Comparison of ENCODE assay signal across 18 cellular contexts in genomic region chr12:17206553-17206952, GRCh38.
"Had no signal": no experiment of that assay in that cellular context is flagged by ENCODE, and none has a peak within 500 bp of the region (broad histone marks: within the 10 kb centered on the region; RNA-seq: fewer than 3 reads in every experiment).

No MANE protein-coding gene starts in this region.

- H3K9me3 ChIP-seq: esophagus muscularis mucosa, gastroesophageal sphincter, lower lobe of right lung had no signal

- H3K27ac Mint-ChIP-seq: naive thymus-derived CD4-positive, alpha-beta T cell; natural killer cell had no signal

- H3K27me3 ChIP-seq: dorsolateral prefrontal cortex, esophagus muscularis mucosa, foreskin keratinocyte, gastroesophageal sphincter, heart left ventricle, left lung had no signal

- H3K4me1 Mint-ChIP-seq: naive thymus-derived CD4-positive, alpha-beta T cell; natural killer cell had no signal

- ATAC-seq: foreskin keratinocyte; gastroesophageal sphincter; heart left ventricle; left cardiac atrium; left lung; left ventricle myocardium superior; lower lobe of right lung; naive thymus-derived CD4-positive, alpha-beta T cell; natural killer cell had no signal

- H3K27ac ChIP-seq: coronary artery, dorsolateral prefrontal cortex, esophagus muscularis mucosa, foreskin keratinocyte, gastroesophageal sphincter, heart left ventricle, left lung, lower lobe of right lung had no signal

- H3K36me3 ChIP-seq: esophagus muscularis mucosa, gastroesophageal sphincter, heart left ventricle, left lung, lower lobe of right lung had no signal

- H3K27me3 Mint-ChIP-seq: naive thymus-derived CD4-positive, alpha-beta T cell had no signal

- H3K4me3 Mint-ChIP-seq: naive thymus-derived CD4-positive, alpha-beta T cell; natural killer cell had no signal

- H3K4me1 ChIP-seq: esophagus muscularis mucosa, foreskin keratinocyte, gastroesophageal sphincter, heart left ventricle, left lung, lower lobe of right lung had no signal

- DNase-seq: dermis blood vessel endothelial cell; dorsolateral prefrontal cortex; effector CD4-positive, alpha-beta T cell; effector memory CD4-positive, alpha-beta T cell; foreskin keratinocyte; heart left ventricle; hippocampal formation; left cardiac atrium; left lung; left ventricle myocardium superior; lower lobe of right lung; mesenchymal stem cell; midbrain; naive thymus-derived CD4-positive, alpha-beta T cell; natural killer cell had no signal

- H3K4me3 ChIP-seq: coronary artery, dorsolateral prefrontal cortex, esophagus muscularis mucosa, gastroesophageal sphincter, heart left ventricle, left lung, lower lobe of right lung had no signal

- H3K36me3 Mint-ChIP-seq: naive thymus-derived CD4-positive, alpha-beta T cell had no signal
